ENCODE assay signal across 1 cellular context in the genomic region with DNA sequence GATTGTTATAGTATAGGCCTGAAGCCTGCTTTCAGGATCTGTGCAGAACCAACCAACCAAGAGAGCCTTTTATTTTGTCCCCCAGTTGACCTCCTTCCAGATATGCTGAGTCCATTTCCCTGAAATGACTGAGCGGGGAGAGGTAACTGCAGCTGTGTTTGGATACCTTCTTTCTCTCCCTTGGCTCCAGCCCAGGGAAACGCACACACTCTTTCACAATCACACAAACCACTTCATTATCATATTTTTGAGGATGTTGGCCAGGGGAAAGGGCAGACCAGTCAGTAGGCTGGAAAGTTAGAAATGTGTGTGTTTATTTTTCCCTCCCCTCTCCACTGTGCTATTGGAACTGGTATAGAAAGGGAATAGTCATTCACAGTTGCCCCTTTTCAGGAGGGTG.
TF ChIP-seq lines count a peak whose summit lies in the region.

No MANE protein-coding gene starts in this region.

TF ChIP-seq in HepG2, 621 proteins besides CTCF, POLR2A, EP300 and RAD21 (continued from another document and continues in another):
- TF ChIP-seq, protein P1, sequence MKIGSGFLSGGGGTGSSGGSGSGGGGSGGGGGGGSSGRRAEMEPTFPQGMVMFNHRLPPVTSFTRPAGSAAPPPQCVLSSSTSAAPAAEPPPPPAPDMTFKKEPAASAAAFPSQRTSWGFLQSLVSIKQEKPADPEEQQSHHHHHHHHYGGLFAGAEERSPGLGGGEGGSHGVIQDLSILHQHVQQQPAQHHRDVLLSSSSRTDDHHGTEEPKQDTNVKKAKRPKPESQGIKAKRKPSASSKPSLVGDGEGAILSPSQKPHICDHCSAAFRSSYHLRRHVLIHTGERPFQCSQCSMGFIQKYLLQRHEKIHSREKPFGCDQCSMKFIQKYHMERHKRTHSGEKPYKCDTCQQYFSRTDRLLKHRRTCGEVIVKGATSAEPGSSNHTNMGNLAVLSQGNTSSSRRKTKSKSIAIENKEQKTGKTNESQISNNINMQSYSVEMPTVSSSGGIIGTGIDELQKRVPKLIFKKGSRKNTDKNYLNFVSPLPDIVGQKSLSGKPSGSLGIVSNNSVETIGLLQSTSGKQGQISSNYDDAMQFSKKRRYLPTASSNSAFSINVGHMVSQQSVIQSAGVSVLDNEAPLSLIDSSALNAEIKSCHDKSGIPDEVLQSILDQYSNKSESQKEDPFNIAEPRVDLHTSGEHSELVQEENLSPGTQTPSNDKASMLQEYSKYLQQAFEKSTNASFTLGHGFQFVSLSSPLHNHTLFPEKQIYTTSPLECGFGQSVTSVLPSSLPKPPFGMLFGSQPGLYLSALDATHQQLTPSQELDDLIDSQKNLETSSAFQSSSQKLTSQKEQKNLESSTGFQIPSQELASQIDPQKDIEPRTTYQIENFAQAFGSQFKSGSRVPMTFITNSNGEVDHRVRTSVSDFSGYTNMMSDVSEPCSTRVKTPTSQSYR (CRISPR knock-in tag; IDR thresholded peaks at IDR 0.05; ENCODE audit: borderline replicate concordance): 0 out of 2 replicates have a peak, but pooled peaks have one; percentile 21
- TF ChIP-seq NFIC (IDR thresholded peaks at IDR 0.05; ENCODE audit: low read length): peak; percentile 70
- peak; percentile 83 for TF ChIP-seq ZMYM4 (CRISPR knock-in tag; IDR thresholded peaks at IDR 0.05)
- TF ChIP-seq, protein P2, sequence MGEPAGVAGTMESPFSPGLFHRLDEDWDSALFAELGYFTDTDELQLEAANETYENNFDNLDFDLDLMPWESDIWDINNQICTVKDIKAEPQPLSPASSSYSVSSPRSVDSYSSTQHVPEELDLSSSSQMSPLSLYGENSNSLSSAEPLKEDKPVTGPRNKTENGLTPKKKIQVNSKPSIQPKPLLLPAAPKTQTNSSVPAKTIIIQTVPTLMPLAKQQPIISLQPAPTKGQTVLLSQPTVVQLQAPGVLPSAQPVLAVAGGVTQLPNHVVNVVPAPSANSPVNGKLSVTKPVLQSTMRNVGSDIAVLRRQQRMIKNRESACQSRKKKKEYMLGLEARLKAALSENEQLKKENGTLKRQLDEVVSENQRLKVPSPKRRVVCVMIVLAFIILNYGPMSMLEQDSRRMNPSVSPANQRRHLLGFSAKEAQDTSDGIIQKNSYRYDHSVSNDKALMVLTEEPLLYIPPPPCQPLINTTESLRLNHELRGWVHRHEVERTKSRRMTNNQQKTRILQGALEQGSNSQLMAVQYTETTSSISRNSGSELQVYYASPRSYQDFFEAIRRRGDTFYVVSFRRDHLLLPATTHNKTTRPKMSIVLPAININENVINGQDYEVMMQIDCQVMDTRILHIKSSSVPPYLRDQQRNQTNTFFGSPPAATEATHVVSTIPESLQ (CRISPR knock-in tag; conservative IDR thresholded peaks at IDR 0.05): no peak
- TF ChIP-seq, protein P3, sequence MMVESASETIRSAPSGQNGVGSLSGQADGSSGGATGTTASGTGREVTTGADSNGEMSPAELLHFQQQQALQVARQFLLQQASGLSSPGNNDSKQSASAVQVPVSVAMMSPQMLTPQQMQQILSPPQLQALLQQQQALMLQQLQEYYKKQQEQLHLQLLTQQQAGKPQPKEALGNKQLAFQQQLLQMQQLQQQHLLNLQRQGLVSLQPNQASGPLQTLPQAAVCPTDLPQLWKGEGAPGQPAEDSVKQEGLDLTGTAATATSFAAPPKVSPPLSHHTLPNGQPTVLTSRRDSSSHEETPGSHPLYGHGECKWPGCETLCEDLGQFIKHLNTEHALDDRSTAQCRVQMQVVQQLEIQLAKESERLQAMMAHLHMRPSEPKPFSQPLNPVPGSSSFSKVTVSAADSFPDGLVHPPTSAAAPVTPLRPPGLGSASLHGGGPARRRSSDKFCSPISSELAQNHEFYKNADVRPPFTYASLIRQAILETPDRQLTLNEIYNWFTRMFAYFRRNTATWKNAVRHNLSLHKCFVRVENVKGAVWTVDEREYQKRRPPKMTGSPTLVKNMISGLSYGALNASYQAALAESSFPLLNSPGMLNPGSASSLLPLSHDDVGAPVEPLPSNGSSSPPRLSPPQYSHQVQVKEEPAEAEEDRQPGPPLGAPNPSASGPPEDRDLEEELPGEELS (CRISPR knock-in tag; IDR thresholded peaks at IDR 0.05): peak; percentile 86
- TF ChIP-seq, protein P4, sequence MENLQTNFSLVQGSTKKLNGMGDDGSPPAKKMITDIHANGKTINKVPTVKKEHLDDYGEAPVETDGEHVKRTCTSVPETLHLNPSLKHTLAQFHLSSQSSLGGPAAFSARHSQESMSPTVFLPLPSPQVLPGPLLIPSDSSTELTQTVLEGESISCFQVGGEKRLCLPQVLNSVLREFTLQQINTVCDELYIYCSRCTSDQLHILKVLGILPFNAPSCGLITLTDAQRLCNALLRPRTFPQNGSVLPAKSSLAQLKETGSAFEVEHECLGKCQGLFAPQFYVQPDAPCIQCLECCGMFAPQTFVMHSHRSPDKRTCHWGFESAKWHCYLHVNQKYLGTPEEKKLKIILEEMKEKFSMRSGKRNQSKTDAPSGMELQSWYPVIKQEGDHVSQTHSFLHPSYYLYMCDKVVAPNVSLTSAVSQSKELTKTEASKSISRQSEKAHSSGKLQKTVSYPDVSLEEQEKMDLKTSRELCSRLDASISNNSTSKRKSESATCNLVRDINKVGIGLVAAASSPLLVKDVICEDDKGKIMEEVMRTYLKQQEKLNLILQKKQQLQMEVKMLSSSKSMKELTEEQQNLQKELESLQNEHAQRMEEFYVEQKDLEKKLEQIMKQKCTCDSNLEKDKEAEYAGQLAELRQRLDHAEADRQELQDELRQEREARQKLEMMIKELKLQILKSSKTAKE (CRISPR knock-in tag; IDR thresholded peaks at IDR 0.05; ENCODE audit: borderline replicate concordance): no peak
- 0 out of 2 replicates have a peak, but pooled peaks have one; percentile 32 for TF ChIP-seq ESRRA (CRISPR knock-in tag; IDR thresholded peaks at IDR 0.05; ENCODE audit: low read depth)
- TF ChIP-seq ZNF3 (CRISPR knock-in tag; IDR thresholded peaks at IDR 0.05): peak; percentile 50; the same call in 1 of the 2 replicates
- TF ChIP-seq ZNF644 (CRISPR knock-in tag; IDR thresholded peaks at IDR 0.05; ENCODE audit: low read depth): 0 out of 2 replicates have a peak, but pooled peaks have one; percentile 58
- TF ChIP-seq DR1 (CRISPR knock-in tag; IDR thresholded peaks at IDR 0.05): no peak
- TF ChIP-seq, protein P5, sequence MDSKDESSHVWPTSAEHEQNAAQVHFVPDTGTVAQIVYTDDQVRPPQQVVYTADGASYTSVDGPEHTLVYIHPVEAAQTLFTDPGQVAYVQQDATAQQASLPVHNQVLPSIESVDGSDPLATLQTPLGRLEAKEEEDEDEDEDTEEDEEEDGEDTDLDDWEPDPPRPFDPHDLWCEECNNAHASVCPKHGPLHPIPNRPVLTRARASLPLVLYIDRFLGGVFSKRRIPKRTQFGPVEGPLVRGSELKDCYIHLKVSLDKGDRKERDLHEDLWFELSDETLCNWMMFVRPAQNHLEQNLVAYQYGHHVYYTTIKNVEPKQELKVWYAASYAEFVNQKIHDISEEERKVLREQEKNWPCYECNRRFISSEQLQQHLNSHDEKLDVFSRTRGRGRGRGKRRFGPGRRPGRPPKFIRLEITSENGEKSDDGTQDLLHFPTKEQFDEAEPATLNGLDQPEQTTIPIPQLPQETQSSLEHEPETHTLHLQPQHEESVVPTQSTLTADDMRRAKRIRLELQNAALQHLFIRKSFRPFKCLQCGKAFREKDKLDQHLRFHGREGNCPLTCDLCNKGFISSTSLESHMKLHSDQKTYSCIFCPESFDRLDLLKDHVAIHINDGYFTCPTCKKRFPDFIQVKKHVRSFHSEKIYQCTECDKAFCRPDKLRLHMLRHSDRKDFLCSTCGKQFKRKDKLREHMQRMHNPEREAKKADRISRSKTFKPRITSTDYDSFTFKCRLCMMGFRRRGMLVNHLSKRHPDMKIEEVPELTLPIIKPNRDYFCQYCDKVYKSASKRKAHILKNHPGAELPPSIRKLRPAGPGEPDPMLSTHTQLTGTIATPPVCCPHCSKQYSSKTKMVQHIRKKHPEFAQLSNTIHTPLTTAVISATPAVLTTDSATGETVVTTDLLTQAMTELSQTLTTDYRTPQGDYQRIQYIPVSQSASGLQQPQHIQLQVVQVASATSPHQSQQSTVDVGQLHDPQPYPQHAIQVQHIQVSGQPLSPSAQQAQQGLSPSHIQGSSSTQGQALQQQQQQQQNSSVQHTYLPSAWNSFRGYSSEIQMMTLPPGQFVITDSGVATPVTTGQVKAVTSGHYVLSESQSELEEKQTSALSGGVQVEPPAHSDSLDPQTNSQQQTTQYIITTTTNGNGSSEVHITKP (CRISPR knock-in tag; IDR thresholded peaks at IDR 0.05; ENCODE audit: low read depth): 0 out of 2 replicates have a peak, but pooled peaks have one; percentile 44
- TF ChIP-seq NR2F6 (IDR thresholded peaks at IDR 0.05): no peak
- TF ChIP-seq NR2F6 (CRISPR knock-in tag; IDR thresholded peaks at IDR 0.05): peak; percentile 26; the same call in 1 of the 2 replicates
- TF ChIP-seq MED8 (CRISPR knock-in tag; IDR thresholded peaks at IDR 0.05; ENCODE audit: insufficient replicate concordance): no peak
- TF ChIP-seq ZBTB7B (CRISPR knock-in tag; IDR thresholded peaks at IDR 0.05): 0 out of 2 replicates have a peak, but pooled peaks have one; percentile 33
- TF ChIP-seq STAG1 (CRISPR knock-in tag; IDR thresholded peaks at IDR 0.05): 0 out of 2 replicates have a peak, but pooled peaks have one; percentile 18
- TF ChIP-seq JUN (CRISPR knock-in tag; IDR thresholded peaks at IDR 0.05): no peak
- TF ChIP-seq MED1 (CRISPR knock-in tag; IDR thresholded peaks at IDR 0.05): peak; percentile 77
- TF ChIP-seq, protein P6, sequence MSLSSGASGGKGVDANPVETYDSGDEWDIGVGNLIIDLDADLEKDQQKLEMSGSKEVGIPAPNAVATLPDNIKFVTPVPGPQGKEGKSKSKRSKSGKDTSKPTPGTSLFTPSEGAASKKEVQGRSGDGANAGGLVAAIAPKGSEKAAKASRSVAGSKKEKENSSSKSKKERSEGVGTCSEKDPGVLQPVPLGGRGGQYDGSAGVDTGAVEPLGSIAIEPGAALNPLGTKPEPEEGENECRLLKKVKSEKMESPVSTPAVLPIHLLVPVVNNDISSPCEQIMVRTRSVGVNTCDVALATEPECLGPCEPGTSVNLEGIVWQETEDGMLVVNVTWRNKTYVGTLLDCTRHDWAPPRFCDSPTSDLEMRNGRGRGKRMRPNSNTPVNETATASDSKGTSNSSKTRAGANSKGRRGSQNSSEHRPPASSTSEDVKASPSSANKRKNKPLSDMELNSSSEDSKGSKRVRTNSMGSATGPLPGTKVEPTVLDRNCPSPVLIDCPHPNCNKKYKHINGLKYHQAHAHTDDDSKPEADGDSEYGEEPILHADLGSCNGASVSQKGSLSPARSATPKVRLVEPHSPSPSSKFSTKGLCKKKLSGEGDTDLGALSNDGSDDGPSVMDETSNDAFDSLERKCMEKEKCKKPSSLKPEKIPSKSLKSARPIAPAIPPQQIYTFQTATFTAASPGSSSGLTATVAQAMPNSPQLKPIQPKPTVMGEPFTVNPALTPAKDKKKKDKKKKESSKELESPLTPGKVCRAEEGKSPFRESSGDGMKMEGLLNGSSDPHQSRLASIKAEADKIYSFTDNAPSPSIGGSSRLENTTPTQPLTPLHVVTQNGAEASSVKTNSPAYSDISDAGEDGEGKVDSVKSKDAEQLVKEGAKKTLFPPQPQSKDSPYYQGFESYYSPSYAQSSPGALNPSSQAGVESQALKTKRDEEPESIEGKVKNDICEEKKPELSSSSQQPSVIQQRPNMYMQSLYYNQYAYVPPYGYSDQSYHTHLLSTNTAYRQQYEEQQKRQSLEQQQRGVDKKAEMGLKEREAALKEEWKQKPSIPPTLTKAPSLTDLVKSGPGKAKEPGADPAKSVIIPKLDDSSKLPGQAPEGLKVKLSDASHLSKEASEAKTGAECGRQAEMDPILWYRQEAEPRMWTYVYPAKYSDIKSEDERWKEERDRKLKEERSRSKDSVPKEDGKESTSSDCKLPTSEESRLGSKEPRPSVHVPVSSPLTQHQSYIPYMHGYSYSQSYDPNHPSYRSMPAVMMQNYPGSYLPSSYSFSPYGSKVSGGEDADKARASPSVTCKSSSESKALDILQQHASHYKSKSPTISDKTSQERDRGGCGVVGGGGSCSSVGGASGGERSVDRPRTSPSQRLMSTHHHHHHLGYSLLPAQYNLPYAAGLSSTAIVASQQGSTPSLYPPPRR (CRISPR knock-in tag; IDR thresholded peaks at IDR 0.05; ENCODE audit: borderline replicate concordance): peak; percentile 73
- TF ChIP-seq, protein P7, sequence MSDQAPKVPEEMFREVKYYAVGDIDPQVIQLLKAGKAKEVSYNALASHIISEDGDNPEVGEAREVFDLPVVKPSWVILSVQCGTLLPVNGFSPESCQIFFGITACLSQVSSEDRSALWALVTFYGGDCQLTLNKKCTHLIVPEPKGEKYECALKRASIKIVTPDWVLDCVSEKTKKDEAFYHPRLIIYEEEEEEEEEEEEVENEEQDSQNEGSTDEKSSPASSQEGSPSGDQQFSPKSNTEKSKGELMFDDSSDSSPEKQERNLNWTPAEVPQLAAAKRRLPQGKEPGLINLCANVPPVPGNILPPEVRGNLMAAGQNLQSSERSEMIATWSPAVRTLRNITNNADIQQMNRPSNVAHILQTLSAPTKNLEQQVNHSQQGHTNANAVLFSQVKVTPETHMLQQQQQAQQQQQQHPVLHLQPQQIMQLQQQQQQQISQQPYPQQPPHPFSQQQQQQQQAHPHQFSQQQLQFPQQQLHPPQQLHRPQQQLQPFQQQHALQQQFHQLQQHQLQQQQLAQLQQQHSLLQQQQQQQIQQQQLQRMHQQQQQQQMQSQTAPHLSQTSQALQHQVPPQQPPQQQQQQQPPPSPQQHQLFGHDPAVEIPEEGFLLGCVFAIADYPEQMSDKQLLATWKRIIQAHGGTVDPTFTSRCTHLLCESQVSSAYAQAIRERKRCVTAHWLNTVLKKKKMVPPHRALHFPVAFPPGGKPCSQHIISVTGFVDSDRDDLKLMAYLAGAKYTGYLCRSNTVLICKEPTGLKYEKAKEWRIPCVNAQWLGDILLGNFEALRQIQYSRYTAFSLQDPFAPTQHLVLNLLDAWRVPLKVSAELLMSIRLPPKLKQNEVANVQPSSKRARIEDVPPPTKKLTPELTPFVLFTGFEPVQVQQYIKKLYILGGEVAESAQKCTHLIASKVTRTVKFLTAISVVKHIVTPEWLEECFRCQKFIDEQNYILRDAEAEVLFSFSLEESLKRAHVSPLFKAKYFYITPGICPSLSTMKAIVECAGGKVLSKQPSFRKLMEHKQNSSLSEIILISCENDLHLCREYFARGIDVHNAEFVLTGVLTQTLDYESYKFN (CRISPR knock-in tag; conservative IDR thresholded peaks at IDR 0.05): peak; percentile 75
- TF ChIP-seq IKZF4 (CRISPR knock-in tag; IDR thresholded peaks at IDR 0.05; ENCODE audit: borderline replicate concordance, low read depth, not compliant biosample characterization): no peak
- TF ChIP-seq HDAC2 (CRISPR knock-in tag; IDR thresholded peaks at IDR 0.05): peak; percentile 60; the same call in 1 of the 2 replicates
